In genomic region chr6:5167501-5167900, GRCh38 we compare ENCODE assay signal across 15 cellular contexts.
DNase-seq lines count a peak whose midpoint lies in the region; TF ChIP-seq lines count a peak whose summit lies in the region.
"Had no signal": no experiment of that assay in that cellular context is flagged by ENCODE, and none has a peak within 500 bp of the region (broad histone marks: within the 10 kb centered on the region; RNA-seq: fewer than 3 reads in every experiment).

No MANE protein-coding gene starts in this region.

- H2AFZ ChIP-seq in GM23248 (no peak overlapping the region), fibroblast of lung (ENCODE audit: low read length) (no peak overlapping the region)

- H3K4me3 ChIP-seq in GM23248 (no peak overlapping the region), adipocyte (ENCODE audit: low read length) (no peak overlapping the region), fibroblast of lung (replicated peaks in 1 of 4; ENCODE audit: control extremely low read depth in 1 of 4, insufficient read depth in 1 of 4, low read depth in 3 of 4, low read length in 4 of 4) (no peak overlapping the region), WERI-Rb-1 (ENCODE audit: low read depth, low read length) (no peak overlapping the region), coronary artery (no peak overlapping the region)
- H3K4me3 ChIP-seq: BLaER1 had no signal

- H3K36me3 ChIP-seq in GM23248 (ENCODE audit: low read depth) (no peaks in the 10 kb centered on the region), adipocyte (ENCODE audit: control insufficient read depth, insufficient read depth, low read length, severe bottlenecking) (no peaks in the 10 kb centered on the region), fibroblast of lung (ENCODE audit: control insufficient read depth, insufficient read depth, low read length) (no peaks in the 10 kb centered on the region), WERI-Rb-1 (no peaks in the 10 kb centered on the region)
- H3K36me3 ChIP-seq: BLaER1 had no signal

- H3K27me3 ChIP-seq in GM23248 (replicated peaks; ENCODE audit: insufficient read depth) (no peaks in the 10 kb centered on the region), adipocyte (replicated peaks; ENCODE audit: control insufficient read depth, insufficient read depth, low read length) (no peaks in the 10 kb centered on the region), fibroblast of lung (ENCODE audit: control insufficient read depth, insufficient read depth, low read length) (no peaks in the 10 kb centered on the region), WERI-Rb-1 (ENCODE audit: insufficient read depth, low read depth, severe bottlenecking) (no peaks in the 10 kb centered on the region)
- H3K27me3 ChIP-seq: BLaER1 had no signal

- in situ Hi-C loops in GM23248 (cut with MboI) = no loop called here

- DNase-seq in NCI-H1105 treated with DMSO at 0.1 percent for 48 hours (lab: John Stamatoyannopoulos, UW) = peak; percentile 48
- no peak for DNase-seq in NCI-H1105 (lab: John Stamatoyannopoulos, UW)
- DNase-seq in GM23248 = peak; percentile 8
- peak; percentile 22 for DNase-seq in adipocyte (ENCODE audit: low read depth)
- DNase-seq in fibroblast of lung (ENCODE audit: low read depth in 2 of 2) = peak; percentile 26 to 63
- no peak for DNase-seq in WERI-Rb-1
- DNase-seq in D341Med (ENCODE audit: low spot score) = no peak
- DNase-seq in coronary artery (ENCODE audit: low spot score) = no peak
- DNase-seq: CD8-positive, alpha-beta memory T cell; GOT3; NCI-H1694 treated with DMSO at 0.1 percent for 48 hours; NCI-H2171 treated with DMSO at 0.1 percent for 48 hours; NCI-H446 treated with DMSO at 0.1 percent for 48 hours; NCI-H82 had no signal

- no peaks in the 10 kb centered on the region for H4K20me1 ChIP-seq in GM23248 (ENCODE audit: insufficient read depth)
- H4K20me1 ChIP-seq in fibroblast of lung (ENCODE audit: control insufficient read depth, extremely low read depth, insufficient read depth, low read length) = no peaks in the 10 kb centered on the region
- H4K20me1 ChIP-seq: BLaER1 had no signal

- H3K9me3 ChIP-seq in GM23248 (ENCODE audit: low read depth) (no peaks in the 10 kb centered on the region), adipocyte (ENCODE audit: control insufficient read depth, low read length) (no peaks in the 10 kb centered on the region), fibroblast of lung (ENCODE audit: control insufficient read depth, insufficient read depth, low read depth, low read length) (no peaks in the 10 kb centered on the region), WERI-Rb-1 (ENCODE audit: severe bottlenecking) (no peaks in the 10 kb centered on the region)
- H3K9me3 ChIP-seq: BLaER1 had no signal

- WGBS in GM23248 (ENCODE audit: low coverage in 1 of 2, low lambda C conversion rate in 2 of 2, missing lambda C conversion rate in 2 of 2), 2 experiments = 77 to 81% methylated on average over 4 of the region's 4 CpGs

- H3K27ac ChIP-seq in GM23248 (no peak overlapping the region), fibroblast of lung (ENCODE audit: insufficient read depth, low read length) (no peak overlapping the region), WERI-Rb-1 (no peak overlapping the region), coronary artery (no peak overlapping the region)
- H3K27ac ChIP-seq: BLaER1 had no signal

- H3K9ac ChIP-seq in GM23248 (no peak overlapping the region), adipocyte (ENCODE audit: low read length) (no peak overlapping the region), fibroblast of lung (ENCODE audit: insufficient read depth, low read length) (no peak overlapping the region)
- H3K9ac ChIP-seq: BLaER1 had no signal

- H3K9me2 ChIP-seq in GM23248 (ENCODE audit: insufficient read depth) = no peaks in the 10 kb centered on the region

- H3K4me2 ChIP-seq in GM23248 (ENCODE audit: unreplicated experiment) (no peak overlapping the region), fibroblast of lung (ENCODE audit: extremely low read depth, insufficient read depth, low read length) (no peak overlapping the region)
- H3K4me2 ChIP-seq: BLaER1 had no signal

- H3K4me1 ChIP-seq in GM23248 (ENCODE audit: insufficient read depth) (no peaks in the 10 kb centered on the region), adipocyte (ENCODE audit: control insufficient read depth, insufficient read depth, low read length) (peaks cover 6% of the 10 kb centered on the region), fibroblast of lung (ENCODE audit: control insufficient read depth, extremely low read depth, insufficient read depth, low read length) (no peaks in the 10 kb centered on the region)

- no peaks in the 10 kb centered on the region for H3K79me2 ChIP-seq in GM23248 (ENCODE audit: insufficient read depth)
- H3K79me2 ChIP-seq in fibroblast of lung (ENCODE audit: control insufficient read depth, insufficient read depth, low read length) = no peaks in the 10 kb centered on the region

- TF ChIP-seq CTCF in fibroblast of lung (conservative IDR thresholded peaks at IDR 0.05 in 1 of 2, IDR thresholded peaks at IDR 0.05 in 1 of 2; ENCODE audit: low read depth in 1 of 2, low read length in 2 of 2) (no peak), WERI-Rb-1 (IDR thresholded peaks at IDR 0.05; ENCODE audit: low read depth, low read length) (no peak), coronary artery (IDR thresholded peaks at IDR 0.05) (no peak)

- H3F3A ChIP-seq in GM23248 (ENCODE audit: insufficient read depth) = no peaks in the 10 kb centered on the region

Comparison
In these comparisons a context has a peak if more than half of its experiments do, and no peak if none do; other contexts are left out.
1. DNase-seq: peak in NCI-H1105 treated with DMSO at 0.1 percent for 48 hours (single experiment), GM23248 (single experiment), adipocyte (single experiment) and fibroblast of lung (2 of 2); none in NCI-H1105 (single experiment), WERI-Rb-1 (single experiment), D341Med (single experiment) and coronary artery (single experiment).